1 cellular context compared by ENCODE assay signal in the genomic region with DNA sequence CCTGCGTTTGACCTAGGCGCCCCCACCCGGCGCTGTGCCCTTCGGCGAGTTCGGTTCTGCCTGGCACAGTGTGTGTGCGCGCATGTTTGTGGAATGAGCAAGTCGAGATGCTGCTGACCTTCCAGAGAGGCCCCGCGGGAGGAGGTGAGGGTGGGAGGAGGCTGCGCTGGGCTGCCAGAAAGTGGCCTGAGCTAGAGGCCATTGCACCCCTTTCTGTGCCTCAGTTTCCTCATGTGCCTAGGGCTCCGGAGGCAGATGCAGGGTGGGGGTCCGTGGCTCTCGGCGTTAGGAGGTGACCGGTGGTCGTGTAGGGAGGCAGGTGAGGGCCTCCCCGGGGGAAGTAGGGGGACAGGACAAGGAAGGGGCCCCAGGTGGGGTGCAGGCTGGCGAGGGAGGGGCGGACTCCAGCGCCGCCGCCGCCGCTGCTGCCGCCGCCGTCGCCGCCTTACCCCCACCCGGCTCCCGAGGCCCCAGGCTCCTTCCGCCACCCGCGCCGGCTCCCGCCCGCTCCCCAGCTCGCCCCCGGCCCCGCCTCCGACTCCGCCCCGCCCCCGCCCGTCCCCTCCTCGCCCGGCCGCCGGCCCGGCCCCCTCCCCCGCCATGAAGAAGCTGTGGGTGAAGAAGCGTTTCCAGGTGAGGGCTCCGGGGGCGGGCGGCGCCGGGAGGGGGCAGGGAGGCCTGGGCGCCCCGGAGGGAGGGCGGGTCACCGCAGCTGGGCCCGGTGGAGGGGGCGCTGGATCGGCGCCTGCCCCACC.
TF ChIP-seq lines count a peak whose summit lies in the region.

No MANE protein-coding gene starts in this region.

TF ChIP-seq in SK-N-SH treated with all-trans-retinoic acid at 6 μM for 48 hours, 23 proteins besides CTCF, POLR2A, EP300 and RAD21 (continued from another document):
- TF ChIP-seq, protein P1, sequence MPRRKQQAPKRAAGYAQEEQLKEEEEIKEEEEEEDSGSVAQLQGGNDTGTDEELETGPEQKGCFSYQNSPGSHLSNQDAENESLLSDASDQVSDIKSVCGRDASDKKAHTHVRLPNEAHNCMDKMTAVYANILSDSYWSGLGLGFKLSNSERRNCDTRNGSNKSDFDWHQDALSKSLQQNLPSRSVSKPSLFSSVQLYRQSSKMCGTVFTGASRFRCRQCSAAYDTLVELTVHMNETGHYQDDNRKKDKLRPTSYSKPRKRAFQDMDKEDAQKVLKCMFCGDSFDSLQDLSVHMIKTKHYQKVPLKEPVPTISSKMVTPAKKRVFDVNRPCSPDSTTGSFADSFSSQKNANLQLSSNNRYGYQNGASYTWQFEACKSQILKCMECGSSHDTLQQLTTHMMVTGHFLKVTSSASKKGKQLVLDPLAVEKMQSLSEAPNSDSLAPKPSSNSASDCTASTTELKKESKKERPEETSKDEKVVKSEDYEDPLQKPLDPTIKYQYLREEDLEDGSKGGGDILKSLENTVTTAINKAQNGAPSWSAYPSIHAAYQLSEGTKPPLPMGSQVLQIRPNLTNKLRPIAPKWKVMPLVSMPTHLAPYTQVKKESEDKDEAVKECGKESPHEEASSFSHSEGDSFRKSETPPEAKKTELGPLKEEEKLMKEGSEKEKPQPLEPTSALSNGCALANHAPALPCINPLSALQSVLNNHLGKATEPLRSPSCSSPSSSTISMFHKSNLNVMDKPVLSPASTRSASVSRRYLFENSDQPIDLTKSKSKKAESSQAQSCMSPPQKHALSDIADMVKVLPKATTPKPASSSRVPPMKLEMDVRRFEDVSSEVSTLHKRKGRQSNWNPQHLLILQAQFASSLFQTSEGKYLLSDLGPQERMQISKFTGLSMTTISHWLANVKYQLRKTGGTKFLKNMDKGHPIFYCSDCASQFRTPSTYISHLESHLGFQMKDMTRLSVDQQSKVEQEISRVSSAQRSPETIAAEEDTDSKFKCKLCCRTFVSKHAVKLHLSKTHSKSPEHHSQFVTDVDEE (CRISPR knock-in tag; IDR thresholded peaks at IDR 0.05): no peak
- TF ChIP-seq ESRRG (CRISPR knock-in tag; IDR thresholded peaks at IDR 0.05): no peak
- no peak for TF ChIP-seq ZC3H10 (CRISPR knock-in tag; IDR thresholded peaks at IDR 0.05)
- no peak for TF ChIP-seq OSR1 (CRISPR knock-in tag; IDR thresholded peaks at IDR 0.05)
- no peak for TF ChIP-seq ZFP30 (CRISPR knock-in tag; IDR thresholded peaks at IDR 0.05)
